In genomic region chr4:84971319-84971932, GRCh38 we compare ENCODE assay signal across 8 cellular contexts. TPM values are rescaled to one million over a fixed set of nuclear protein-coding genes. Genes with fewer than 3 reads are reported as not detected.
DNase-seq lines count a peak whose midpoint lies in the region; ATAC-seq and TF ChIP-seq lines count a peak whose summit lies in the region.

No MANE protein-coding gene starts in this region.

- H3K4me1 ChIP-seq in testis, result peaks cover 5% of the 10 kb centered on the region

- 27 to 40% methylated on average over 3 of the region's 3 CpGs for WGBS in testis, 2 donors

- no peaks in the 10 kb centered on the region for H3K27me3 ChIP-seq in testis

- TF ChIP-seq CTCF in LNCaP clone FGC (IDR thresholded peaks at IDR 0.05; ENCODE audit: control insufficient read depth, extremely low read depth, insufficient read depth), result peak; percentile 41
- peak; percentile 46 to 56 (median 48) for TF ChIP-seq CTCF in testis (IDR thresholded peaks at IDR 0.05)

- no peak overlapping the region for H3K4me3 ChIP-seq in LNCaP clone FGC (ENCODE audit: low read depth, low read length)
- H3K4me3 ChIP-seq in testis, result no peak overlapping the region

- no peaks in the 10 kb centered on the region for H3K36me3 ChIP-seq in testis (ENCODE audit: low read depth, missing control alignments)

- no peak for ATAC-seq in HG03025 (IDR thresholded peaks at IDR 0.05; ENCODE audit: low FRiP score, unreplicated experiment)

- DNase-seq in NCI-H524 (lab: John Stamatoyannopoulos, UW) (peak; percentile 6 to 40), NCI-H524 treated with DMSO at 0.1 percent for 48 hours (lab: John Stamatoyannopoulos, UW) (no peak), LNCaP clone FGC (ENCODE audit: low read depth) (no peak), SKM-1 treated with dmso at 0.1 percent for 144 hours (lab: John Stamatoyannopoulos, UW; ENCODE audit: unreplicated experiment) (peak; percentile 65), globus pallidus (ENCODE audit: low spot score) (peak; percentile 65), testis (no peak), UCSD-AML1 (lab: John Stamatoyannopoulos, UW; ENCODE audit: unreplicated experiment) (no peak)

- no peaks in the 10 kb centered on the region for H3K9me3 ChIP-seq in testis

- TF ChIP-seq POLR2A in testis (IDR thresholded peaks at IDR 0.05), result no peak

- intact Hi-C loops in testis (cut with DNase I; ENCODE audit: low total_unique reads), result loop anchor here (5.0 kb wide), 1 partner anchor 219 kb away; no protein-coding TSS in a partner anchor

- H3K27ac ChIP-seq in testis, result no peak overlapping the region

RNA-seq across cellular contexts. Expression of gene WDFY3, which starts 4.9 kb away (rescaled TPM):
- total RNA-seq in testis, result 100 to 1,000 TPM; 126 to 168 TPM
- 31.7 TPM for polyA plus RNA-seq in testis (ENCODE audit: insufficient read depth, low read depth, low replicate concordance)

Comparison
In these comparisons a context has a peak if more than half of its experiments do, and no peak if none do; other contexts are left out.
1. DNase-seq: peak in NCI-H524 (2 of 2), SKM-1 treated with dmso at 0.1 percent for 144 hours (single experiment) and globus pallidus (single experiment); none in NCI-H524 treated with DMSO at 0.1 percent for 48 hours (single experiment), LNCaP clone FGC (single experiment), testis (single experiment) and UCSD-AML1 (single experiment).